ENCODE assay signal across 26 cellular contexts in the genomic region with DNA sequence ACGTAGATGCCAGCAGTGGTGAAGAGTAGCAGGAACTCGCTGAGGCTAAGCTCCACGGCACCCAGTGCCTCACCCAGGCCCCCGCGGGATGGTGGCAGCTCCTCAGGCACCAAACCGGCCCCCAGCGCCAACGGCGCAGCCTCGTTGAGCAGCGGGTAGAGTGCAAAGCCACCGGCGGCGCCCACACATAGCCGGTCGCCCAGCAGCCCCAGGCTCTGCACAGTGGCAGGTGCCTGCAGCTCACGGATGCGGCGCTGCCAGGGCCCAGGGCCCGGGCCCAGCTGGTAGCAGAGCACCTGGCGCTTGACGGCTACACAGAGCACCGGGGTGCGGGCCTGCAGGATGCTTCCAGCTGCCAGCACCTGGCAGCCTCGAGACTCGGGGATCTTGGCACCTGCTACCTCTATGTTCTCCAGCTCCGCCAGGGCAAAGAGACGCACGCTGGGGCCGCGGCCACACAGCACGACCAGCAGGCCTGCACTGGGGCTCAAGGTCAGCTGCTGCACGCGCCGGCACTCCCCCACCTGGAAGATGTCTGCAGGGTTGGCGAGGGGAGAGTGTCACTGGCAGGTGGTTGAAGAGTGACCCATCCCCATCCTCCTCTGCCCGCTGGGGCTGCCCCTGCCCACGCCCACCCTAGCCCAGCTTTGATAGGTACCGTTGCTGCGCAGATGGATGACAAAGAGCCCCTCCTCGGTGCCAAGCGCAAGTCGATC.
"Had no signal": no experiment of that assay in that cellular context is flagged by ENCODE, and none has a peak within 500 bp of the region (broad histone marks: within the 10 kb centered on the region; RNA-seq: fewer than 3 reads in every experiment).

No MANE protein-coding gene starts in this region.

- H3K4me1 ChIP-seq: gastroesophageal sphincter had no signal

- ATAC-seq: activated T-cell treated with anti-CD3 and anti-CD28 coated beads, Interleukin-2, amount 50 U/mL, for 72 hours; effector memory CD8-positive, alpha-beta T cell; gastroesophageal sphincter had no signal

- H3K27me3 ChIP-seq: brain microvascular endothelial cell, esophagus squamous epithelium, gastroesophageal sphincter had no signal

- DNase-seq: activated CD4-positive, alpha-beta memory T cell treated with anti-CD3 and anti-CD28 coated beads, Interleukin-2, amount 10 ng/mL, durations not matched to agents 7 days and 5 days; activated CD4-positive, alpha-beta T cell treated with anti-CD3 and anti-CD28 coated beads for 1 hour; activated CD4-positive, alpha-beta T cell treated with anti-CD3 and anti-CD28 coated beads for 4 hours; activated CD4-positive, alpha-beta T cell treated with anti-CD3 and anti-CD28 coated beads, Interleukin-2, amount 10 ng/mL, durations not matched to agents 7 days and 5 days; activated CD4-positive, alpha-beta T cell treated with anti-CD3 and anti-CD28 coated beads, Interleukin-2, amount 50 U/mL, for 4 hours; activated CD4-positive, CD25-positive, alpha-beta regulatory T cell; activated CD8-positive, alpha-beta memory T cell treated with anti-CD3 and anti-CD28 coated beads, Interleukin-2, amount 50 U/mL, for 48 hours; activated gamma-delta T cell; activated naive CD4-positive, alpha-beta T cell; activated naive CD4-positive, alpha-beta T cell treated with anti-CD3 and anti-CD28 coated beads, Interleukin-2, amount 50 U/mL, for 16 hours; activated T-cell treated with anti-CD3 and anti-CD28 coated beads for 4 hours; activated T-cell treated with anti-CD3 and anti-CD28 coated beads, Interleukin-2, amount 50 U/mL, for 24 hours; activated T-cell treated with anti-CD3 and anti-CD28 coated beads, Interleukin-2, amount 50 U/mL, for 72 hours; amniotic stem cell; anterior cingulate cortex; brain microvascular endothelial cell; cortex of kidney; dermis blood vessel endothelial cell; effector CD4-positive, alpha-beta T cell; effector memory CD8-positive, alpha-beta T cell; erythroblast; esophagus squamous epithelium; foreskin melanocyte; head of caudate nucleus; T-helper 2 cell had no signal

- H3K36me3 ChIP-seq: brain microvascular endothelial cell, gastroesophageal sphincter had no signal

- H3K27ac ChIP-seq: brain microvascular endothelial cell, esophagus squamous epithelium, gastroesophageal sphincter had no signal

- H3K9me3 ChIP-seq: esophagus squamous epithelium, gastroesophageal sphincter had no signal

- H3K4me3 ChIP-seq: esophagus squamous epithelium, gastroesophageal sphincter had no signal
